Comparison of ENCODE assay signal across 1 cellular context in genomic region chr2:151619337-151619989, GRCh38.
TF ChIP-seq lines count a peak whose summit lies in the region.

No MANE protein-coding gene starts in this region.

TF ChIP-seq in GM23338, 12 proteins besides CTCF, POLR2A, EP300 and RAD21 (continued from another document):
- TF ChIP-seq ZNF462 (CRISPR knock-in tag; IDR thresholded peaks at IDR 0.05) (no peak), STAT1 (IDR thresholded peaks at IDR 0.05; ENCODE audit: unreplicated experiment) (no peak), NANOG (IDR thresholded peaks at IDR 0.05; ENCODE audit: borderline replicate concordance) (no peak), ZNF114 (CRISPR knock-in tag; IDR thresholded peaks at IDR 0.05) (no peak), EZH2phosphoT487 (IDR thresholded peaks at IDR 0.05; ENCODE audit: unreplicated experiment) (no peak), POLR2AphosphoS5 (IDR thresholded peaks at IDR 0.05; ENCODE audit: low read depth) (no peak), ETS1 (IDR thresholded peaks at IDR 0.05) (no peak), CREB1 (CRISPR knock-in tag; IDR thresholded peaks at IDR 0.05; ENCODE audit: low read depth) (no peak), JUNB (IDR thresholded peaks at IDR 0.05; ENCODE audit: unreplicated experiment) (no peak), EZH2 (IDR thresholded peaks at IDR 0.05; ENCODE audit: low read depth, unreplicated experiment) (no peak), REST (IDR thresholded peaks at IDR 0.05; ENCODE audit: unreplicated experiment) (no peak)
